Comparison of ENCODE assay signal across 21 cellular contexts in the genomic region with DNA sequence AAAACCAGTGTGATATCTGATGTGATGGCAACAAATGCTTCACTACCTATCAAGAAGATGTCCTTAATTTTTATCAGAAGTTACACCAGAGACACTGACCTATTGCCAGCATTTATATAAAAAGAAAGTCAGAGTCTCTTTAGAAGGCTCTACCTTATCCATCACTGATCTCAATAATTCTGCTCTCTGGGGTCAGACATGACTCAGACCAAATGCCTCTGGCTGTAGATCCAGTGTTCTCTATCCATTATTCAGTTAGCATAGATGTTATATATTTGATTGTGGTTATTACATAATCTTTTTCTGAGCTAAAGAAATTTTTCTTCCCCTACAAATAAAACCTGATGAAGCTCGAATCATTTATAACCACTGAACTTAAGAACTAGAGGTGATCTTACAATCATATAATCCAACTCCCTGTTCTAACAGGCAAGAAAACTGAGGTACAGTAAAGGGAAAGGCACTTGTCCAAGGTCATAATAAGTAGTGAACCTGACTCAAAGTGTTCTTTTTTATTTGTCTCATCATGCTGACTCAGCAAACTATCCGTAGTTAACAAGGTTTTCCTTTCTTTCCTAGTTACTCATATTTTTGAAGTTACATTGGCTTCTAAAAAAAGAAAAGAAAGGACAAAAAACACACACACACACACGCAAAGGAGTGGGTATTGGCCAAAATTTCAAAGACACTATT. TPM values are rescaled to one million over a fixed set of nuclear protein-coding genes. Genes with fewer than 3 reads are reported as not detected.
DNase-seq lines count a peak whose midpoint lies in the region; ATAC-seq, FAIRE-seq and TF ChIP-seq lines count a peak whose summit lies in the region.
"Had no signal": no experiment of that assay in that cellular context is flagged by ENCODE, and none has a peak within 500 bp of the region (broad histone marks: within the 10 kb centered on the region; RNA-seq: fewer than 3 reads in every experiment).

No MANE protein-coding gene starts in this region.

- no peak overlapping the region for H3K4me2 ChIP-seq in A549
- H3K4me2 ChIP-seq: KMS-11 had no signal

- H3K9me3 ChIP-seq in A549: no peaks in the 10 kb centered on the region
- no peaks in the 10 kb centered on the region for H3K9me3 ChIP-seq in HAP-1

- ATAC-seq in A549: no peak
- ATAC-seq in omental fat pad (ENCODE audit: low FRiP score): no peak
- ATAC-seq: right cardiac atrium had no signal

- TF ChIP-seq CTCF in A549 (IDR thresholded peaks at IDR 0.05) (no peak), LNCaP clone FGC (IDR thresholded peaks at IDR 0.05; ENCODE audit: control insufficient read depth, extremely low read depth, insufficient read depth) (no peak), omental fat pad (IDR thresholded peaks at IDR 0.05) (no peak)

- no peak for FAIRE-seq in A549 (lab: Jason Lieb, UNC)
- FAIRE-seq: TTC549 had no signal

- TF ChIP-seq POLR2A in A549 (IDR thresholded peaks at IDR 0.05; ENCODE audit: low read length): no peak

- DNase-seq in A549 (ENCODE audit: low read depth in 1 of 2, low spot score in 1 of 2) (peak in 1 of 2 experiments; percentile 4), LNCaP clone FGC (ENCODE audit: low read depth) (peak; percentile 66), astrocyte of the hippocampus (ENCODE audit: low read depth, low spot score) (peak; percentile 15), iris pigment epithelial cell (ENCODE audit: low read depth) (peak; percentile 13), HAP-1 (ENCODE audit: low spot score in 2 of 2) (no peak), cerebellar nuclear complex (lab: John Stamatoyannopoulos, UW) (no peak), omental fat pad (ENCODE audit: low spot score) (no peak)
- no peak for DNase-seq in activated CD4-positive, alpha-beta T cell treated with anti-CD3 and anti-CD28 coated beads for 4 hours
- DNase-seq: activated CD4-positive, alpha-beta T cell treated with anti-CD3 and anti-CD28 coated beads for 1 hour; activated T-cell treated with anti-CD3 and anti-CD28 coated beads, Interleukin-2, amount 50 U/mL, for 24 hours; amygdala; Calu3; H9; kidney glomerular epithelial cell; NCI-H187 treated with DMSO at 0.1 percent for 48 hours; right cardiac atrium; Right ventricle myocardium superior had no signal

- whole genome bisulfite sequencing in A549 (ENCODE audit: missing lambda C conversion rate): 26% methylated on average over 3 of the region's 3 CpGs

- no peaks in the 10 kb centered on the region for H3K36me3 ChIP-seq in HAP-1 (replicated peaks)

- H3K27me3 ChIP-seq in HAP-1 (ENCODE audit: low read depth): no peaks in the 10 kb centered on the region

- in situ Hi-C loops in HAP-1 (cut with MboI; ENCODE audit: low sequenced_read_pairs): no loop called here

- H3K27ac ChIP-seq in A549: no peak overlapping the region
- H3K27ac ChIP-seq: KMS-11 had no signal

- CTCF ChIA-PET in A549 (lab: Yijun Ruan, JAX): no interaction called here

- TF ChIP-seq RAD21 in A549 (conservative IDR thresholded peaks at IDR 0.05 in 1 of 2, IDR thresholded peaks at IDR 0.05 in 1 of 2): no peak

- H3K4me3 ChIP-seq in A549 (no peak overlapping the region), LNCaP clone FGC (ENCODE audit: low read depth, low read length) (no peak overlapping the region), HAP-1 (no peak overlapping the region)

- H3K4me1 ChIP-seq in A549: no peaks in the 10 kb centered on the region
- no peaks in the 10 kb centered on the region; the same call in 1 of the 2 replicates for H3K4me1 ChIP-seq in HAP-1

- no peak for TF ChIP-seq EP300 in A549 (IDR thresholded peaks at IDR 0.05)

- POLR2A ChIA-PET in A549 (lab: Yijun Ruan, JAX): no interaction called here

TF ChIP-seq in A549, 52 proteins besides CTCF, POLR2A, EP300 and RAD21:
- TF ChIP-seq MAFK (IDR thresholded peaks at IDR 0.05; ENCODE audit: partially characterized antibody): peak; percentile 98
- no peak for TF ChIP-seq SREBF2 (IDR thresholded peaks at IDR 0.05)
TF ChIP-seq in A549: peak in this region for 1.

RNA-seq across cellular contexts. Expression of a gene that starts 43.5 kb away (rescaled TPM):
- polyA plus RNA-seq in A549 (2011; rRNA removed): 0.05 and 0.09 TPM in 2 replicates
- 0.03 TPM in 1 of 2 replicates, not detected in the other for polyA plus RNA-seq in A549 (2012; cell fraction: cytosol; rRNA removed)
- polyA plus RNA-seq in A549 (2012; cell fraction: nucleus; rRNA removed): not detected in 2 replicates
- polyA plus RNA-seq in A549 (2017; fragmentation: RNase III; extraction: RNeasy Plus Mini Kit Qiagen cat#74134 plus additional on column Dnase treatment): not detected in 3 replicates
- 0.12 TPM in 1 of 2 replicates, not detected in the other for polyA minus RNA-seq in A549 (2011; rRNA and poly(A)+ RNA removed)
- total RNA-seq in omental fat pad: under 1 TPM; 0.09 to 0.56 (median 0.22) TPM
- total RNA-seq: A673, lung microvascular endothelial cell had no signal

Comparison
In these comparisons a context has a peak if more than half of its experiments do, and no peak if none do; other contexts are left out.
1. DNase-seq: peak in LNCaP clone FGC (single experiment), astrocyte of the hippocampus (single experiment) and iris pigment epithelial cell (single experiment); none in HAP-1 (0 of 2), cerebellar nuclear complex (0 of 2), omental fat pad (single experiment) and activated CD4-positive, alpha-beta T cell treated with anti-CD3 and anti-CD28 coated beads for 4 hours (0 of 2).